Comparison of ENCODE assay signal across 19 cellular contexts in the genomic region with DNA sequence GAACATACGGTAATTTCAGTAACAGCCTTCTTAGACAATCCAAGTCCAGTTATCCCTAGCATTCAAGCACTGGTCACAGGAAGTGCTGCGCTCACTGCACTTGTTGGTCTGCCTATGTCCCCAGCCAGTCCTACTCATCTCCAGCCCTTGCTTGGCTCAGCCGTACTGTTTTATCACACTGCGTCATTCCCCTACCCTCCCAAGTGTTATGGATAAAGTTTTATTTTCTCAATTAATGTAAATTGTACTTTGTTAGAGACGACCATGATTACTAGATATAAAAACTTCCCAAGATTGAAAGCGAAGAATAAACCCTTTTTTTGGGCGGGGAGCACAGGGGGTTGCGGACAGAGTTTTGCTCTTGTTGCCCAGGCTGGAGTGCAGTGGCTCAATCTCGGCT.
"Had no signal": no experiment of that assay in that cellular context is flagged by ENCODE, and none has a peak within 500 bp of the region (broad histone marks: within the 10 kb centered on the region; RNA-seq: fewer than 3 reads in every experiment).

No MANE protein-coding gene starts in this region.

- H3K9me3 Mint-ChIP-seq: activated naive CD4-positive, alpha-beta T cell treated with anti-CD3 and anti-CD28 coated beads, Interleukin-2, amount 50 U/mL, for 24 hours; memory B cell; naive thymus-derived CD4-positive, alpha-beta T cell; stimulated activated naive B cell treated with anti-CD40 and anti-IgM and Interleukin-4, amounts not matched to agents 10 μg/mL and 1 μg/mL and 100 μg/mL, for 72 hours had no signal

- H3K27me3 ChIP-seq: esophagus muscularis mucosa, gastrocnemius medialis, transverse colon had no signal

- H3K4me1 Mint-ChIP-seq: activated naive CD4-positive, alpha-beta T cell treated with anti-CD3 and anti-CD28 coated beads, Interleukin-2, amount 50 U/mL, for 24 hours; memory B cell; naive thymus-derived CD4-positive, alpha-beta T cell had no signal

- H3K36me3 Mint-ChIP-seq: naive thymus-derived CD4-positive, alpha-beta T cell had no signal

- H3K36me3 ChIP-seq: esophagus muscularis mucosa, gastrocnemius medialis, prostate gland, transverse colon had no signal

- DNase-seq: activated gamma-delta T cell treated with Interleukin-2 at 50 U/mL for 16 hours; activated T-cell treated with anti-CD3 and anti-CD28 coated beads, Interleukin-2, amount 50 U/mL, for 1 hour; anterior cingulate cortex; central memory CD4-positive, alpha-beta T cell; dermis blood vessel endothelial cell; effector CD8-positive, alpha-beta T cell; gastrocnemius medialis; hypothalamus; mucosa of descending colon; naive thymus-derived CD4-positive, alpha-beta T cell; stimulated activated CD4-positive, alpha-beta T cell treated with anti-CD3 and anti-CD28 coated beads, Interleukin-2, amount 100 ng/mL, for 48 hours; stimulated activated CD8-positive, alpha-beta memory T cell treated with anti-CD3 and anti-CD28 coated beads, Interleukin-4, amount 100 ng/mL, for 48 hours; stimulated activated naive B cell treated with anti-CD40 and anti-IgM and Interleukin-4, amounts not matched to agents 10 μg/mL and 1 μg/mL and 100 μg/mL, for 72 hours; transverse colon had no signal

- H3K4me3 ChIP-seq: esophagus muscularis mucosa, gastrocnemius medialis, mucosa of descending colon, prostate gland, transverse colon had no signal

- H3K4me1 ChIP-seq: prostate gland had no signal

- H3K27ac ChIP-seq: gastrocnemius medialis, prostate gland, transverse colon had no signal

- H3K4me3 Mint-ChIP-seq: activated naive CD4-positive, alpha-beta T cell treated with anti-CD3 and anti-CD28 coated beads, Interleukin-2, amount 50 U/mL, for 24 hours; brain; memory B cell; naive thymus-derived CD4-positive, alpha-beta T cell; stimulated activated naive B cell treated with anti-CD40 and anti-IgM and Interleukin-4, amounts not matched to agents 10 μg/mL and 1 μg/mL and 100 μg/mL, for 72 hours had no signal

- H3K9me3 ChIP-seq: esophagus muscularis mucosa, gastrocnemius medialis, mucosa of descending colon, prostate gland, transverse colon had no signal

- ATAC-seq: gastrocnemius medialis; mucosa of descending colon; naive thymus-derived CD4-positive, alpha-beta T cell; stimulated activated naive B cell treated with anti-CD40 and anti-IgM and Interleukin-4, amounts not matched to agents 10 μg/mL and 1 μg/mL and 100 μg/mL, for 72 hours had no signal

- H3K27me3 Mint-ChIP-seq: brain; memory B cell; stimulated activated naive B cell treated with anti-CD40 and anti-IgM and Interleukin-4, amounts not matched to agents 10 μg/mL and 1 μg/mL and 100 μg/mL, for 72 hours had no signal

- H3K27ac Mint-ChIP-seq: activated naive CD4-positive, alpha-beta T cell treated with anti-CD3 and anti-CD28 coated beads, Interleukin-2, amount 50 U/mL, for 24 hours; memory B cell; naive thymus-derived CD4-positive, alpha-beta T cell; stimulated activated naive B cell treated with anti-CD40 and anti-IgM and Interleukin-4, amounts not matched to agents 10 μg/mL and 1 μg/mL and 100 μg/mL, for 72 hours had no signal
